1 cellular context compared by ENCODE assay signal in genomic region chrX:8314881-8315280, GRCh38.
TF ChIP-seq lines count a peak whose summit lies in the region.

No MANE protein-coding gene starts in this region.

TF ChIP-seq in liver, 16 proteins besides CTCF, POLR2A, EP300 and RAD21 (continued from another document):
- TF ChIP-seq ZBTB33 (IDR thresholded peaks at IDR 0.05) (no peak), HNF4A (conservative IDR thresholded peaks at IDR 0.05) (peak in 1 of 2 donors; percentile 3), HNF4G (IDR thresholded peaks at IDR 0.05) (no peak)
